ENCODE assay signal across 8 cellular contexts in genomic region chr10:46028584-46029570, GRCh38. TPM values are rescaled to one million over a fixed set of nuclear protein-coding genes. Genes with fewer than 3 reads are reported as not detected.
DNase-seq lines count a peak whose midpoint lies in the region; ATAC-seq lines count a peak whose summit lies in the region.

No MANE protein-coding gene starts in this region.

- peaks cover 64 to 68% (median 67%) of the 10 kb centered on the region in 3 donors for H3K4me1 Mint-ChIP-seq in T-cell

- H3K9me3 ChIP-seq in MG63 (no peaks in the 10 kb centered on the region), endocrine pancreas (ENCODE audit: control insufficient read depth, low read length) (no peaks in the 10 kb centered on the region)

- no peaks in the 10 kb centered on the region for H3K27me3 ChIP-seq in MG63
- H3K27me3 ChIP-seq in endocrine pancreas (ENCODE audit: control insufficient read depth, insufficient read depth, low read length), result no peaks in the 10 kb centered on the region

- H3K4me3 ChIP-seq in MG63 (peak overlapping the region; percentile 96), endocrine pancreas (ENCODE audit: control insufficient read depth, insufficient read depth, low read length) (peak overlapping the region; percentile 95)

- DNase-seq in activated CD4-positive, CD25-positive, alpha-beta regulatory T cell treated with anti-CD3 and anti-CD28 coated beads, Interleukin-2, amount 50 U/mL, for 72 hours, result no peak
- DNase-seq in MG63, result peak; percentile 33
- peak in 22 of 34 experiments; percentile 11 to 44 (median 22) for DNase-seq in T-cell
- peak; percentile 62 for DNase-seq in myocyte (ENCODE audit: low read depth)

- H3K27ac Mint-ChIP-seq in T-cell, result peak overlapping the region; percentile 98

- POLR2A ChIA-PET in T-cell (lab: Charles Lee), result interaction anchor here (0.5 to 0.6 kb wide), 4 partner anchors 12 to 1191 kb away, joined by 3 to 4 read pairs (median 4); no protein-coding TSS in a partner anchor

- H3K27me3 Mint-ChIP-seq in T-cell, result no peaks in the 10 kb centered on the region

- peak overlapping the region; percentile 73 for H3K9ac ChIP-seq in endocrine pancreas (ENCODE audit: control insufficient read depth, insufficient read depth, low read length)

- H3K36me3 Mint-ChIP-seq in T-cell, result peaks cover 3% of the 10 kb centered on the region

- H3K9me3 Mint-ChIP-seq in T-cell, result no peaks in the 10 kb centered on the region

- peaks cover 31% of the 10 kb centered on the region for H3K4me1 ChIP-seq in endocrine pancreas (ENCODE audit: control insufficient read depth, insufficient read depth, low read length)

- CTCF ChIA-PET in T-cell (lab: Charles Lee), result interaction anchor here (0.6 to 2.7 kb wide), 12 partner anchors 8 to 778 kb away, joined by 3 to 13 read pairs (median 4); no protein-coding TSS in a partner anchor

- peak; percentile 22 to 31 for ATAC-seq in activated CD4-positive, CD25-positive, alpha-beta regulatory T cell treated with anti-CD3 and anti-CD28 coated beads, Interleukin-2, amount 50 U/mL, for 24 hours
- ATAC-seq in GM21619 (IDR thresholded peaks at IDR 0.05; ENCODE audit: unreplicated experiment), result peak; percentile 32
- ATAC-seq in T-cell (replicated peaks in 1 of 4), result peak in 2 of 4 experiments; percentile 19 to 23
- ATAC-seq in HG02852 (IDR thresholded peaks at IDR 0.05; ENCODE audit: unreplicated experiment), result no peak

- H3K36me3 ChIP-seq in MG63, result peaks cover 24% of the 10 kb centered on the region
- H3K36me3 ChIP-seq in endocrine pancreas (ENCODE audit: control insufficient read depth, insufficient read depth, low read length), result no peaks in the 10 kb centered on the region

- H3K4me3 Mint-ChIP-seq in T-cell, result peak overlapping the region; percentile 97 to 98 (median 98)

RNA-seq across cellular contexts. Expression of gene NCOA4, which starts 1.5 kb away (rescaled TPM):
- 204 and 236 TPM in 2 replicates for total RNA-seq in MG63 (2014; rRNA removed; shearing (Covaris generic); ENCODE audit: low replicate concordance)
- total RNA-seq in T-cell (10 to 100 TPM; 60.1 to 86.8 (median 75.3) TPM), myocyte (139 and 181 TPM in 2 replicates)
- polyA plus RNA-seq in myocyte (2012), result 62.5 TPM

RNA-seq across cellular contexts. Expression of gene MSMB, which starts 17.2 kb away (rescaled TPM):
- total RNA-seq in MG63 (2014; rRNA removed; shearing (Covaris generic); ENCODE audit: low replicate concordance), result not detected in 2 replicates
- total RNA-seq in T-cell (not detected), myocyte (not detected in 2 replicates)
- polyA plus RNA-seq in myocyte (2012), result not detected

RNA-seq across cellular contexts. Expression of gene TIMM23, which starts 56.6 kb away (rescaled TPM):
- total RNA-seq in MG63 (2014; rRNA removed; shearing (Covaris generic); ENCODE audit: low replicate concordance), result 145 and 178 TPM in 2 replicates
- total RNA-seq in T-cell (10 to 100 TPM; 24.5 to 27.0 (median 24.8) TPM), myocyte (103 and 124 TPM in 2 replicates)
- 102 TPM for polyA plus RNA-seq in myocyte (2012)
